In genomic region chr9:35108461-35108860, GRCh38 we compare ENCODE assay signal across 15 cellular contexts. TPM values are rescaled to one million over a fixed set of nuclear protein-coding genes. Genes with fewer than 3 reads are reported as not detected.
A peak's percentile ranks its signal among the peaks of the same experiment; 100 is the strongest.
DNase-seq lines count a peak whose midpoint lies in the region; ATAC-seq, FAIRE-seq and TF ChIP-seq lines count a peak whose summit lies in the region.
"Had no signal": no experiment of that assay in that cellular context is flagged by ENCODE, and none has a peak within 500 bp of the region (broad histone marks: within the 10 kb centered on the region; RNA-seq: fewer than 3 reads in every experiment).

No MANE protein-coding gene starts in this region.

- no peaks in the 10 kb centered on the region for H3K27me3 Mint-ChIP-seq in natural killer cell (ENCODE audit: low read depth in 2 of 2)
- no peaks in the 10 kb centered on the region for H3K27me3 Mint-ChIP-seq in natural killer cell treated with Interleukin-12 subunit alpha and Interleukin-12 subunit beta and Interleukin-15 and Interleukin-18, amount 100 ng/mL, for 72 hours
- no peaks in the 10 kb centered on the region for H3K27me3 Mint-ChIP-seq in activated T-helper 1 cell treated with anti-CD3 and anti-CD28 coated beads, Interleukin-12 subunit alpha, Interleukin-12 subunit beta, Interleukin-2, Interleukin-4 antibody, amounts not matched to agents 30 ng/mL and 10 ng/mL and 1 ng/mL, durations not matched to agents 14 hours and 24 hours and 36 hours (ENCODE audit: insufficient read depth)

- H3K18ac ChIP-seq in mesenchymal stem cell (ENCODE audit: low read depth in 1 of 2, low read length in 2 of 2) = no peak overlapping the region

- 98% methylated on average over 5 of the region's 6 CpGs for WGBS in mesenchymal stem cell

- no peak for FAIRE-seq in kidney (lab: Jason Lieb, UNC)

- H3K14ac ChIP-seq in mesenchymal stem cell (ENCODE audit: low read length in 2 of 2) = no peak overlapping the region

- peaks cover 49% of the 10 kb centered on the region for H3K79me1 ChIP-seq in mesenchymal stem cell (replicated peaks; ENCODE audit: low read length, poor library complexity, severe bottlenecking)

- no peak overlapping the region for H3K4me3 Mint-ChIP-seq in natural killer cell
- H3K4me3 Mint-ChIP-seq in natural killer cell treated with Interleukin-12 subunit alpha and Interleukin-12 subunit beta and Interleukin-15 and Interleukin-18, amount 100 ng/mL, for 72 hours = no peak overlapping the region
- H3K4me3 Mint-ChIP-seq in activated T-helper 1 cell treated with anti-CD3 and anti-CD28 coated beads, Interleukin-12 subunit alpha, Interleukin-12 subunit beta, Interleukin-2, Interleukin-4 antibody, amounts not matched to agents 30 ng/mL and 10 ng/mL and 1 ng/mL, durations not matched to agents 14 hours and 24 hours and 36 hours = peak overlapping the region; percentile 26

- no peak overlapping the region for H3K23ac ChIP-seq in mesenchymal stem cell (ENCODE audit: low read length in 2 of 2)

- DNase-seq in natural killer cell (no peak), mesenchymal stem cell (no peak), ureter (ENCODE audit: low spot score) (peak; percentile 32), gastrocnemius medialis (no peak), NCI-H345 treated with DMSO at 0.1 percent for 48 hours (lab: John Stamatoyannopoulos, UW; ENCODE audit: unreplicated experiment) (no peak), kidney (no peak)
- DNase-seq in natural killer cell treated with Interleukin-12 subunit alpha and Interleukin-12 subunit beta and Interleukin-15 and Interleukin-18, amount 100 ng/mL, for 72 hours (ENCODE audit: low spot score) = no peak
- no peak for DNase-seq in activated T-helper 1 cell treated with anti-CD3 and anti-CD28 coated beads, Interleukin-12 subunit alpha, Interleukin-12 subunit beta, Interleukin-2, Interleukin-4 antibody, amounts not matched to agents 30 ng/mL and 10 ng/mL and 1 ng/mL, durations not matched to agents 14 hours and 24 hours and 36 hours (ENCODE audit: low spot score)
- DNase-seq: HCEC 1CT, NCI-H1417 treated with DMSO at 0.1 percent for 48 hours, NCI-H1930, NCI-H2171, NCI-H510A, NCI-H774, RPMI8226 had no signal

- H3K4me3 ChIP-seq in mesenchymal stem cell (ENCODE audit: insufficient read depth in 1 of 2, low read depth in 1 of 2, low read length in 2 of 2) = no peak overlapping the region
- no peak overlapping the region for H3K4me3 ChIP-seq in gastrocnemius medialis
- H3K4me3 ChIP-seq in kidney (ENCODE audit: low read length in 2 of 2) = no peak overlapping the region

- H2AK5ac ChIP-seq in mesenchymal stem cell (ENCODE audit: low read length, severe bottlenecking) = no peak overlapping the region

- no peak for ATAC-seq in natural killer cell
- ATAC-seq in natural killer cell treated with Interleukin-12 subunit alpha and Interleukin-12 subunit beta and Interleukin-15 and Interleukin-18, amount 100 ng/mL, for 72 hours = no peak
- no peak for ATAC-seq in gastrocnemius medialis

- H4K8ac ChIP-seq in mesenchymal stem cell (ENCODE audit: low read length) = no peak overlapping the region

- H2BK5ac ChIP-seq in mesenchymal stem cell (ENCODE audit: low read depth, low read length, poor library complexity, severe bottlenecking) = no peak overlapping the region

- H3K27ac ChIP-seq in mesenchymal stem cell (ENCODE audit: low read length, poor library complexity, severe bottlenecking) (no peak overlapping the region), gastrocnemius medialis (no peak overlapping the region), kidney (ENCODE audit: low read depth in 2 of 2, low read length in 2 of 2) (no peak overlapping the region)

- H3K36me3 ChIP-seq in mesenchymal stem cell (ENCODE audit: control insufficient read depth in 1 of 2, insufficient read depth in 2 of 2, low read depth in 1 of 2, low read length in 2 of 2) = peaks cover 52 to 61% of the 10 kb centered on the region in 2 experiments
- H3K36me3 ChIP-seq in gastrocnemius medialis = peaks cover 0 to 45% of the 10 kb centered on the region in 2 donors
- peaks cover 17 to 23% of the 10 kb centered on the region in 2 donors for H3K36me3 ChIP-seq in kidney (ENCODE audit: control insufficient read depth in 1 of 2, insufficient read depth in 2 of 2, low read length in 2 of 2)

- no peaks in the 10 kb centered on the region for H3K36me3 Mint-ChIP-seq in natural killer cell
- no peaks in the 10 kb centered on the region for H3K36me3 Mint-ChIP-seq in natural killer cell treated with Interleukin-12 subunit alpha and Interleukin-12 subunit beta and Interleukin-15 and Interleukin-18, amount 100 ng/mL, for 72 hours
- H3K36me3 Mint-ChIP-seq in activated T-helper 1 cell treated with anti-CD3 and anti-CD28 coated beads, Interleukin-12 subunit alpha, Interleukin-12 subunit beta, Interleukin-2, Interleukin-4 antibody, amounts not matched to agents 30 ng/mL and 10 ng/mL and 1 ng/mL, durations not matched to agents 14 hours and 24 hours and 36 hours (ENCODE audit: low read depth) = peaks cover 18% of the 10 kb centered on the region

- H2AFZ ChIP-seq in mesenchymal stem cell (ENCODE audit: low read depth, low read length) = no peak overlapping the region

- in situ Hi-C loops in gastrocnemius medialis (cut with MboI; ENCODE audit: low sequenced_read_pairs in 4 of 4) = loop anchor here in 1 of 4 donors (25.0 kb wide), 1 partner anchor 454 kb away; a partner anchor contains a TSS

- H3K27me3 ChIP-seq in mesenchymal stem cell (ENCODE audit: control insufficient read depth in 1 of 2, insufficient read depth in 1 of 2, low read length in 2 of 2) = no peaks in the 10 kb centered on the region
- no peaks in the 10 kb centered on the region for H3K27me3 ChIP-seq in gastrocnemius medialis

- no peak overlapping the region for H2BK15ac ChIP-seq in mesenchymal stem cell (ENCODE audit: low read depth, poor library complexity, severe bottlenecking)

- no peak overlapping the region for H2BK120ac ChIP-seq in mesenchymal stem cell (ENCODE audit: low read depth, low read length)

- no peaks in the 10 kb centered on the region for H3K9me3 Mint-ChIP-seq in natural killer cell
- no peaks in the 10 kb centered on the region for H3K9me3 Mint-ChIP-seq in natural killer cell treated with Interleukin-12 subunit alpha and Interleukin-12 subunit beta and Interleukin-15 and Interleukin-18, amount 100 ng/mL, for 72 hours
- H3K9me3 Mint-ChIP-seq in activated T-helper 1 cell treated with anti-CD3 and anti-CD28 coated beads, Interleukin-12 subunit alpha, Interleukin-12 subunit beta, Interleukin-2, Interleukin-4 antibody, amounts not matched to agents 30 ng/mL and 10 ng/mL and 1 ng/mL, durations not matched to agents 14 hours and 24 hours and 36 hours = no peaks in the 10 kb centered on the region

- TF ChIP-seq POLR2A in gastrocnemius medialis (IDR thresholded peaks at IDR 0.05) = no peak

- H2BK12ac ChIP-seq in mesenchymal stem cell (ENCODE audit: low read length in 2 of 2) = no peak overlapping the region

- peak overlapping the region; percentile 97 for H3K9ac ChIP-seq in mesenchymal stem cell (ENCODE audit: low read length)
- no peak overlapping the region for H3K9ac ChIP-seq in kidney (ENCODE audit: low read length in 2 of 2)

- peaks cover 32% of the 10 kb centered on the region for H3K4me1 ChIP-seq in mesenchymal stem cell (ENCODE audit: control insufficient read depth, insufficient read depth, low read depth, low read length)
- H3K4me1 ChIP-seq in gastrocnemius medialis = peaks cover 14 to 25% of the 10 kb centered on the region in 2 donors
- peaks cover 22 to 28% of the 10 kb centered on the region in 2 donors for H3K4me1 ChIP-seq in kidney (ENCODE audit: control insufficient read depth in 1 of 2, insufficient read depth in 1 of 2, low read depth in 1 of 2, low read length in 2 of 2)

- no peak overlapping the region for H3K4ac ChIP-seq in mesenchymal stem cell (ENCODE audit: low read depth in 1 of 2, low read length in 2 of 2)

- TF ChIP-seq CTCF in natural killer cell (IDR thresholded peaks at IDR 0.05) (no peak), gastrocnemius medialis (IDR thresholded peaks at IDR 0.05 in 4 of 5, conservative IDR thresholded peaks at IDR 0.05 in 1 of 5) (no peak), kidney (IDR thresholded peaks at IDR 0.05; ENCODE audit: borderline replicate concordance, extremely low read depth, insufficient read depth) (no peak)

- peak overlapping the region; percentile 14 to 97 for H3K27ac Mint-ChIP-seq in natural killer cell
- H3K27ac Mint-ChIP-seq in natural killer cell treated with Interleukin-12 subunit alpha and Interleukin-12 subunit beta and Interleukin-15 and Interleukin-18, amount 100 ng/mL, for 72 hours = peak overlapping the region in 1 of 2 donors; percentile 67
- no peak overlapping the region for H3K27ac Mint-ChIP-seq in activated T-helper 1 cell treated with anti-CD3 and anti-CD28 coated beads, Interleukin-12 subunit alpha, Interleukin-12 subunit beta, Interleukin-2, Interleukin-4 antibody, amounts not matched to agents 30 ng/mL and 10 ng/mL and 1 ng/mL, durations not matched to agents 14 hours and 24 hours and 36 hours

- intact Hi-C loops in natural killer cell (cut with micrococcal nuclease) (no loop called here), gastrocnemius medialis (cut with DNase I; ENCODE audit: low total_unique reads) (no loop called here), kidney (cut with DNase I) (no loop called here)
- intact Hi-C loops in activated T-helper 1 cell treated with anti-CD3 and anti-CD28 coated beads, Interleukin-12 subunit alpha, Interleukin-12 subunit beta, Interleukin-2, Interleukin-4 antibody, amounts not matched to agents 30 ng/mL and 10 ng/mL and 1 ng/mL, durations not matched to agents 14 hours and 24 hours and 36 hours (cut with micrococcal nuclease) = no loop called here

- peaks cover 36 to 51% of the 10 kb centered on the region in 2 donors for H3K4me1 Mint-ChIP-seq in natural killer cell
- H3K4me1 Mint-ChIP-seq in natural killer cell treated with Interleukin-12 subunit alpha and Interleukin-12 subunit beta and Interleukin-15 and Interleukin-18, amount 100 ng/mL, for 72 hours (ENCODE audit: low read depth in 2 of 2) = peaks cover 37 to 48% of the 10 kb centered on the region in 2 donors
- H3K4me1 Mint-ChIP-seq in activated T-helper 1 cell treated with anti-CD3 and anti-CD28 coated beads, Interleukin-12 subunit alpha, Interleukin-12 subunit beta, Interleukin-2, Interleukin-4 antibody, amounts not matched to agents 30 ng/mL and 10 ng/mL and 1 ng/mL, durations not matched to agents 14 hours and 24 hours and 36 hours (ENCODE audit: low read depth) = peaks cover 38% of the 10 kb centered on the region

- no peak overlapping the region for H4K91ac ChIP-seq in mesenchymal stem cell (ENCODE audit: low read length)

- H3K9me3 ChIP-seq in mesenchymal stem cell (ENCODE audit: control insufficient read depth, low read length) (no peaks in the 10 kb centered on the region), gastrocnemius medialis (no peaks in the 10 kb centered on the region), kidney (ENCODE audit: control insufficient read depth in 1 of 2, low read length in 2 of 2) (no peaks in the 10 kb centered on the region)

- no peak overlapping the region for H3K4me2 ChIP-seq in mesenchymal stem cell (ENCODE audit: low read length, poor library complexity, severe bottlenecking)

RNA-seq across cellular contexts. Expression of gene STOML2, which starts 5.5 kb away (rescaled TPM):
- total RNA-seq in natural killer cell (10 to 100 TPM; 41.4 to 43.9 (median 41.6) TPM), ureter (100 TPM), gastrocnemius medialis (100 to 1,000 TPM; 117 to 168 (median 158) TPM), kidney (81.9 TPM)
- total RNA-seq in natural killer cell treated with Interleukin-12 subunit alpha and Interleukin-12 subunit beta and Interleukin-15 and Interleukin-18, amount 100 ng/mL, for 72 hours = 100 to 1,000 TPM; 138 to 201 TPM
- 250 and 261 TPM in 2 replicates for total RNA-seq in activated T-helper 1 cell treated with anti-CD3 and anti-CD28 coated beads, Interleukin-12 subunit alpha, Interleukin-12 subunit beta, Interleukin-2, Interleukin-4 antibody, amounts not matched to agents 30 ng/mL and 10 ng/mL and 1 ng/mL, durations not matched to agents 14 hours and 24 hours and 36 hours
- polyA plus RNA-seq in mesenchymal stem cell (2013, experiment 1 of 2) = 95.3 TPM
- polyA plus RNA-seq in mesenchymal stem cell (2013, experiment 2 of 2) = 89.1 TPM
- polyA plus RNA-seq in kidney (ENCODE audit: insufficient read depth, low read depth, low replicate concordance) = 150 TPM

RNA-seq across cellular contexts. Expression of gene ATOSB, which starts 7.2 kb away (rescaled TPM):
- total RNA-seq in natural killer cell (10 to 100 TPM; 21.0 to 28.3 (median 23.9) TPM), ureter (11.5 TPM), gastrocnemius medialis (10 to 100 TPM; 13.0 to 28.9 (median 24.2) TPM), kidney (18.6 TPM)
- total RNA-seq in natural killer cell treated with Interleukin-12 subunit alpha and Interleukin-12 subunit beta and Interleukin-15 and Interleukin-18, amount 100 ng/mL, for 72 hours = 10 to 100 TPM; 13.1 to 19.6 TPM
- 4.8 and 5.4 TPM in 2 replicates for total RNA-seq in activated T-helper 1 cell treated with anti-CD3 and anti-CD28 coated beads, Interleukin-12 subunit alpha, Interleukin-12 subunit beta, Interleukin-2, Interleukin-4 antibody, amounts not matched to agents 30 ng/mL and 10 ng/mL and 1 ng/mL, durations not matched to agents 14 hours and 24 hours and 36 hours
- 43.5 TPM for polyA plus RNA-seq in mesenchymal stem cell (2013, experiment 1 of 2)
- polyA plus RNA-seq in mesenchymal stem cell (2013, experiment 2 of 2) = 43.3 TPM
- polyA plus RNA-seq in kidney (ENCODE audit: insufficient read depth, low read depth, low replicate concordance) = 19.5 TPM

RNA-seq across cellular contexts. Expression of gene PIGO, which starts 12.1 kb away (rescaled TPM):
- total RNA-seq in natural killer cell = 10 to 100 TPM; 23.6 to 28.2 (median 27.7) TPM
- 10 to 100 TPM; 23.7 to 24.5 TPM for total RNA-seq in natural killer cell treated with Interleukin-12 subunit alpha and Interleukin-12 subunit beta and Interleukin-15 and Interleukin-18, amount 100 ng/mL, for 72 hours
- total RNA-seq in activated T-helper 1 cell treated with anti-CD3 and anti-CD28 coated beads, Interleukin-12 subunit alpha, Interleukin-12 subunit beta, Interleukin-2, Interleukin-4 antibody, amounts not matched to agents 30 ng/mL and 10 ng/mL and 1 ng/mL, durations not matched to agents 14 hours and 24 hours and 36 hours = 34.4 and 39.7 TPM in 2 replicates
- polyA plus RNA-seq in mesenchymal stem cell (2013, experiment 1 of 2) = 14.0 TPM
- polyA plus RNA-seq in mesenchymal stem cell (2013, experiment 2 of 2) = 14.1 TPM
- 35.2 TPM for total RNA-seq in ureter
- total RNA-seq in gastrocnemius medialis = 10 to 100 TPM in 1 of 4 donors, 1 to 10 TPM in 3; 6.6 to 12.3 (median 7.3) TPM
- 34.9 TPM for total RNA-seq in kidney
- polyA plus RNA-seq in kidney (ENCODE audit: insufficient read depth, low read depth, low replicate concordance) = 28.1 TPM

RNA-seq across cellular contexts. Expression of gene FANCG, which starts 28.7 kb away (rescaled TPM):
- 10 to 100 TPM; 33.9 to 38.9 (median 35.7) TPM for total RNA-seq in natural killer cell
- total RNA-seq in natural killer cell treated with Interleukin-12 subunit alpha and Interleukin-12 subunit beta and Interleukin-15 and Interleukin-18, amount 100 ng/mL, for 72 hours = 100 to 1,000 TPM in 1 of 2 donors, 10 to 100 TPM in 1; 74.9 to 185 TPM
- 102 and 104 TPM in 2 replicates for total RNA-seq in activated T-helper 1 cell treated with anti-CD3 and anti-CD28 coated beads, Interleukin-12 subunit alpha, Interleukin-12 subunit beta, Interleukin-2, Interleukin-4 antibody, amounts not matched to agents 30 ng/mL and 10 ng/mL and 1 ng/mL, durations not matched to agents 14 hours and 24 hours and 36 hours
- 5.8 TPM for polyA plus RNA-seq in mesenchymal stem cell (2013, experiment 1 of 2)
- polyA plus RNA-seq in mesenchymal stem cell (2013, experiment 2 of 2) = 6.7 TPM
- 19.3 TPM for total RNA-seq in ureter
- total RNA-seq in gastrocnemius medialis = 10 to 100 TPM in 1 of 4 donors, 1 to 10 TPM in 3; 1.8 to 15.7 (median 3.4) TPM
- total RNA-seq in kidney = 13.8 TPM
- polyA plus RNA-seq in kidney (ENCODE audit: insufficient read depth, low read depth, low replicate concordance) = 13.5 TPM

RNA-seq across cellular contexts. Expression of gene VCP, which starts 36.0 kb away (rescaled TPM):
- total RNA-seq in natural killer cell (100 to 1,000 TPM; 303 to 338 (median 322) TPM), ureter (217 TPM), gastrocnemius medialis (100 to 1,000 TPM; 265 to 354 (median 342) TPM), kidney (167 TPM)
- 100 to 1,000 TPM; 436 to 450 TPM for total RNA-seq in natural killer cell treated with Interleukin-12 subunit alpha and Interleukin-12 subunit beta and Interleukin-15 and Interleukin-18, amount 100 ng/mL, for 72 hours
- total RNA-seq in activated T-helper 1 cell treated with anti-CD3 and anti-CD28 coated beads, Interleukin-12 subunit alpha, Interleukin-12 subunit beta, Interleukin-2, Interleukin-4 antibody, amounts not matched to agents 30 ng/mL and 10 ng/mL and 1 ng/mL, durations not matched to agents 14 hours and 24 hours and 36 hours = 334 and 353 TPM in 2 replicates
- 135 TPM for polyA plus RNA-seq in mesenchymal stem cell (2013, experiment 1 of 2)
- 128 TPM for polyA plus RNA-seq in mesenchymal stem cell (2013, experiment 2 of 2)
- 118 TPM for polyA plus RNA-seq in kidney (ENCODE audit: insufficient read depth, low read depth, low replicate concordance)
